8 cellular contexts compared by ENCODE assay signal in genomic region chr7:74480861-74481417, GRCh38. TPM values are rescaled to one million over a fixed set of nuclear protein-coding genes. Genes with fewer than 3 reads are reported as not detected.
A peak's percentile ranks its signal among the peaks of the same experiment; 100 is the strongest.
DNase-seq lines count a peak whose midpoint lies in the region; ATAC-seq, FAIRE-seq and TF ChIP-seq lines count a peak whose summit lies in the region.

No MANE protein-coding gene starts in this region.

- TF ChIP-seq RAD21 in K562 (CRISPR knock-in tag; conservative IDR thresholded peaks at IDR 0.05 in 1 of 2, IDR thresholded peaks at IDR 0.05 in 1 of 2) = no peak

- intact Hi-C loops in K562 (cut with micrococcal nuclease) = no loop called here

- H3K4me3 ChIP-seq in HEK293 (ENCODE audit: low read depth, low read length) (no peak overlapping the region), K562 (no peak overlapping the region), kidney epithelial cell (ENCODE audit: low read depth, low read length) (peak overlapping the region; percentile 34), stomach smooth muscle (ENCODE audit: low read length in 2 of 2) (peak overlapping the region; percentile 60 to 71)

- peaks cover 21% of the 10 kb centered on the region for H3K4me1 ChIP-seq in HEK293 (ENCODE audit: control insufficient read depth, insufficient read depth, low read length)
- H3K4me1 ChIP-seq in K562 (replicated peaks in 1 of 2; ENCODE audit: control insufficient read depth in 2 of 2, insufficient read depth in 2 of 2, low read length in 2 of 2) = peaks cover 8 to 31% of the 10 kb centered on the region in 2 experiments; a peak in 4 of 5 replicates
- H3K4me1 ChIP-seq in stomach smooth muscle (ENCODE audit: control insufficient read depth, insufficient read depth, low read length) = peaks cover 70% of the 10 kb centered on the region

- BruUV-seq in K562 (replicated peaks; lab: Mats Ljungman, UMichigan) = no TSS peak

- H2AFZ ChIP-seq in K562 (ENCODE audit: low read depth, low read length) = no peak overlapping the region

- H3K27ac ChIP-seq in HEK293 (ENCODE audit: extremely low read depth, low read depth, low read length) (no peak overlapping the region), K562 (ENCODE audit: extremely low read depth, low read depth, low read length) (no peak overlapping the region), stomach smooth muscle (ENCODE audit: low read length) (peak overlapping the region; percentile 98)

- TF ChIP-seq POLR2A in K562 (conservative IDR thresholded peaks at IDR 0.05) = no peak

- no peak for ATAC-seq in K562
- no peak for ATAC-seq in GM18868 (IDR thresholded peaks at IDR 0.05; ENCODE audit: unreplicated experiment)
- no peak for ATAC-seq in GM21786 (IDR thresholded peaks at IDR 0.05; ENCODE audit: unreplicated experiment)

- DNase-seq in K562 (ENCODE audit: extremely low read depth in 1 of 4, low spot score in 3 of 4) (no peak), kidney epithelial cell (ENCODE audit: low read depth) (no peak), SHP77 treated with DMSO at 0.1 percent for 48 hours (lab: John Stamatoyannopoulos, UW) (no peak), NCI-H2227 treated with DMSO at 0.1 percent for 48 hours (lab: John Stamatoyannopoulos, UW) (no peak)

- H3K36me3 ChIP-seq in HEK293 (ENCODE audit: control insufficient read depth in 2 of 2, insufficient read depth in 1 of 2, low read length in 2 of 2) (no peaks in the 10 kb centered on the region; a peak in 1 of 3 replicates), K562 (ENCODE audit: control insufficient read depth, insufficient read depth, low read length) (peaks cover 2% of the 10 kb centered on the region; the same call in 1 of the 3 replicates), kidney epithelial cell (ENCODE audit: control insufficient read depth, insufficient read depth, low read length) (no peaks in the 10 kb centered on the region), stomach smooth muscle (ENCODE audit: control insufficient read depth in 2 of 2, insufficient read depth in 2 of 2, low read length in 2 of 2) (no peaks in the 10 kb centered on the region)

- H3K9ac ChIP-seq in K562 (ENCODE audit: insufficient read depth in 1 of 2, low read depth in 2 of 2, low read length in 2 of 2) (peak overlapping the region in 1 of 2 experiments; percentile 78; a peak in 1 of 4 replicates), stomach smooth muscle (ENCODE audit: low read length in 2 of 2) (peak overlapping the region; percentile 90)

- POLR2A ChIA-PET in HEK293 (lab: Yijun Ruan, JAX) = interaction anchor here (0.6 kb wide), 1 partner anchor 137 kb away, joined by 8 read pairs; no protein-coding TSS in a partner anchor
- POLR2A ChIA-PET in K562 (lab: Yijun Ruan, JAX) = interaction anchor here (0.6 to 1.1 kb wide), 2 partner anchors 9 to 13 kb away, joined by 4 read pairs; no protein-coding TSS in a partner anchor

- in situ Hi-C loops in K562 (cut with MboI) = no loop called here

- FAIRE-seq in K562 (lab: Jason Lieb, UNC) = no peak

- no peaks in the 10 kb centered on the region for H3K9me1 ChIP-seq in K562 (ENCODE audit: control insufficient read depth, insufficient read depth, low read length)

- no peaks in the 10 kb centered on the region; the same call in 2 of the 3 replicates for H3K79me2 ChIP-seq in K562 (ENCODE audit: control insufficient read depth, insufficient read depth, low read length)

- TF ChIP-seq EP300 in K562 (IDR thresholded peaks at IDR 0.05; ENCODE audit: low read length) = no peak

- H3K4me2 ChIP-seq in K562 (ENCODE audit: insufficient read depth, low read length) = no peak overlapping the region

- TF ChIP-seq CTCF in HEK293 (tag by site-specific recombination; IDR thresholded peaks at IDR 0.05) (no peak), K562 (IDR thresholded peaks at IDR 0.05 in 2 of 3, conservative IDR thresholded peaks at IDR 0.05 in 1 of 3; ENCODE audit: insufficient read depth in 2 of 3, low read depth in 1 of 3, low read length in 3 of 3) (no peak), kidney epithelial cell (IDR thresholded peaks at IDR 0.05; ENCODE audit: insufficient read depth, low read length, poor library complexity, severe bottlenecking) (no peak)

- no peaks in the 10 kb centered on the region for H3K9me3 ChIP-seq in HEK293 (ENCODE audit: control insufficient read depth, insufficient read depth, low read depth, low read length)
- H3K9me3 ChIP-seq in K562 (replicated peaks; ENCODE audit: control insufficient read depth, insufficient read depth, low read depth, low read length) = no peaks in the 10 kb centered on the region
- no peaks in the 10 kb centered on the region for H3K9me3 ChIP-seq in stomach smooth muscle (ENCODE audit: control insufficient read depth in 2 of 2, low read length in 2 of 2)

- H3K27me3 ChIP-seq in K562 (ENCODE audit: control insufficient read depth in 2 of 2, insufficient read depth in 2 of 2, low read length in 2 of 2) (no peaks in the 10 kb centered on the region), kidney epithelial cell (ENCODE audit: control insufficient read depth, insufficient read depth, low read length) (no peaks in the 10 kb centered on the region), stomach smooth muscle (ENCODE audit: control insufficient read depth in 1 of 2, insufficient read depth in 2 of 2, low read length in 2 of 2) (no peaks in the 10 kb centered on the region)

- 70% methylated on average over 16 of the region's 16 CpGs for WGBS in K562 (ENCODE audit: insufficient coverage, low coverage, missing lambda C conversion rate)

- CTCF ChIA-PET in HEK293 (lab: Yijun Ruan, JAX) = no interaction called here
- CTCF ChIA-PET in K562 (lab: Yijun Ruan, JAX; ENCODE audit: low intra/inter-chr PET ratio) = no interaction called here

- peaks cover 16% of the 10 kb centered on the region for H4K20me1 ChIP-seq in K562 (replicated peaks; ENCODE audit: control insufficient read depth, insufficient read depth, low read length)

TF ChIP-seq in HEK293, 187 proteins besides CTCF, POLR2A, EP300 and RAD21:
- TF ChIP-seq BCL11A (tag by site-specific recombination; IDR thresholded peaks at IDR 0.05; ENCODE audit: low read depth) (no peak), ZNF121 (tag by site-specific recombination; IDR thresholded peaks at IDR 0.05) (peak; percentile 88), ZNF169 (tag by site-specific recombination; IDR thresholded peaks at IDR 0.05) (no peak), ZNF514 (tag by site-specific recombination; IDR thresholded peaks at IDR 0.05) (no peak), ZNF473 (tag by site-specific recombination; IDR thresholded peaks at IDR 0.05) (no peak)

TF ChIP-seq in K562, 482 proteins besides CTCF, POLR2A, EP300 and RAD21:
- 0 out of 2 replicates have a peak, but pooled peaks have one; percentile 17 for TF ChIP-seq CEBPB (tag; IDR thresholded peaks at IDR 0.05)
- TF ChIP-seq TAF1 (IDR thresholded peaks at IDR 0.05; ENCODE audit: control insufficient read depth, extremely low read depth, insufficient read depth, low read length, severe bottlenecking) = no peak

RNA-seq across cellular contexts. Expression of gene GTF2IRD1, which starts 27.2 kb away (rescaled TPM):
- 23.2 and 65.0 TPM in 2 replicates for total RNA-seq in K562 (2011; cell fraction: chromatin; rRNA removed; ENCODE audit: low replicate concordance)
- total RNA-seq in K562 (2011; cell fraction: nucleolus; rRNA removed) = 30.5 and 35.3 TPM in 2 replicates
- total RNA-seq in K562 (2011; cell fraction: nucleoplasm; rRNA removed) = 22.2 and 23.5 TPM in 2 replicates
- total RNA-seq in K562 (2014; rRNA removed) = 9.2 and 12.4 TPM in 2 replicates
- total RNA-seq in K562 (2014; rRNA removed; fragmentation: Illumina TruSeq; extraction: Trizol) = 10.8 and 14.0 TPM in 2 replicates
- total RNA-seq in K562 (2015; rRNA removed; fragmentation: Illumina TruSeq; extraction: Trizol) = 13.4 and 15.1 TPM in 2 replicates
- total RNA-seq in K562 (2021) = 30.2 and 32.1 TPM in 2 replicates
- 12.8 and 17.6 TPM in 2 replicates for polyA plus RNA-seq in K562 (2011; rRNA removed)
- polyA plus RNA-seq in K562 (2011; cell fraction: cytosol; rRNA removed) = 9.3 and 13.0 TPM in 2 replicates
- 15.6 and 24.1 TPM in 2 replicates for polyA plus RNA-seq in K562 (2011; cell fraction: nucleus; rRNA removed)
- 19.1 and 31.6 TPM in 2 replicates for polyA plus RNA-seq in K562 (2012)
- polyA plus RNA-seq in K562 (2014; fragmentation: Illumina TruSeq; extraction: Trizol) = 23.8 and 24.5 TPM in 2 replicates
- polyA plus RNA-seq in K562 (2014; fragmentation: Nextera tagmentation; extraction: Ambion mirVana) = 1 to 10 TPM; 9.1 to 10.0 TPM
- 17.0 and 20.8 TPM in 2 replicates for polyA plus RNA-seq in K562 (2014; rRNA removed)
- 9.2 and 9.7 TPM in 2 replicates for polyA minus RNA-seq in K562 (2011; rRNA and poly(A)+ RNA removed)
- polyA minus RNA-seq in K562 (2011; cell fraction: cytosol; rRNA and poly(A)+ RNA removed) = 21.2 and 21.5 TPM in 2 replicates
- polyA minus RNA-seq in K562 (2011; cell fraction: nucleus; rRNA and poly(A)+ RNA removed) = 11.3 and 12.9 TPM in 2 replicates
- 36.8 and 43.1 TPM in 2 replicates for total RNA-seq in kidney epithelial cell

Comparison
In these comparisons a context has a peak if more than half of its experiments do, and no peak if none do; other contexts are left out.
1. H3K4me3 ChIP-seq: peak in kidney epithelial cell (single experiment) and stomach smooth muscle (2 of 2); none in HEK293 (single experiment) and K562 (single experiment).
2. Of the 44 proteins assayed by ChIP-seq in both K562 and HEK293: peak only in K562: none; only in HEK293: ZNF121; in both: none; in neither: 43.